25 cellular contexts compared by ENCODE assay signal in genomic region chrX:37995428-37995827, GRCh38. TPM values are rescaled to one million over a fixed set of nuclear protein-coding genes. Genes with fewer than 3 reads are reported as not detected.
DNase-seq lines count a peak whose midpoint lies in the region; ATAC-seq, FAIRE-seq and TF ChIP-seq lines count a peak whose summit lies in the region.
"Had no signal": no experiment of that assay in that cellular context is flagged by ENCODE, and none has a peak within 500 bp of the region (broad histone marks: within the 10 kb centered on the region; RNA-seq: fewer than 3 reads in every experiment).

No MANE protein-coding gene starts in this region.

- BruUV-seq in HCT116 (replicated peaks; lab: Mats Ljungman, UMichigan): no TSS peak

- WGBS in SK-N-SH (ENCODE audit: low lambda C conversion rate): 0% methylated on average over 1 of the region's 1 CpG
- whole genome bisulfite sequencing in small intestine, 3 donors: 38 to 97% (median 80%) methylated on average over 1 of the region's 1 CpG

- TF ChIP-seq CTCF in SK-N-SH (IDR thresholded peaks at IDR 0.05): peak; percentile 16; the same call in 1 of the 2 replicates
- TF ChIP-seq CTCF in HCT116 (IDR thresholded peaks at IDR 0.05 in 2 of 3, conservative IDR thresholded peaks at IDR 0.05 in 1 of 3; ENCODE audit: borderline replicate concordance in 1 of 3, insufficient read depth in 1 of 3, low read depth in 2 of 3, low read length in 2 of 3): peak in 1 of 3 experiments; percentile 15; a peak in 2 of 6 replicates
- TF ChIP-seq CTCF in osteocyte (IDR thresholded peaks at IDR 0.05): no peak

- RAD21 ChIA-PET in HCT116 (lab: Charles Lee; ENCODE audit: low non-redundant PET in 1 of 2, low total read pairs in 2 of 2, uncharacterized antibody in 2 of 2, unreplicated experiment in 2 of 2): no interaction called here

- no peak for DNase-seq in SK-N-SH
- no peak for DNase-seq in HCT116 (ENCODE audit: low read depth, low spot score)
- peak; percentile 36 for DNase-seq in SK-MEL-5 (ENCODE audit: low read depth, low spot score)
- peak; percentile 18 for DNase-seq in iPS-NIHi7 (ENCODE audit: extremely low spot score)
- DNase-seq in NCI-H1694 treated with DMSO at 0.1 percent for 48 hours (lab: John Stamatoyannopoulos, UW): no peak
- DNase-seq in small intestine: no peak
- no peak for DNase-seq in osteocyte (ENCODE audit: extremely low spot score, unreplicated experiment)
- DNase-seq: activated T-cell treated with anti-CD3 and anti-CD28 coated beads, Interleukin-2, amount 50 U/mL, for 1 hour; aorta; dermis blood vessel endothelial cell; head of caudate nucleus; MM.1S; naive B cell; NCI-H187 treated with DMSO at 0.1 percent for 48 hours; NCI-H345; NCI-H82; pancreas; right cardiac atrium; upper lobe of right lung had no signal

- no peaks in the 10 kb centered on the region for H4K20me1 ChIP-seq in SK-N-SH (ENCODE audit: insufficient read depth)
- H4K20me1 ChIP-seq in HCT116 (ENCODE audit: insufficient read depth): no peaks in the 10 kb centered on the region

- H3K4me2 ChIP-seq in SK-N-SH: no peak overlapping the region
- no peak overlapping the region for H3K4me2 ChIP-seq in HCT116 (ENCODE audit: low read length)

- no peak for TF ChIP-seq EP300 in SK-N-SH (IDR thresholded peaks at IDR 0.05; ENCODE audit: borderline replicate concordance in 1 of 2, low read depth in 1 of 2, low read length in 1 of 2)

- POLR2A ChIA-PET in SK-N-SH (lab: Yijun Ruan, JAX) (no interaction called here), HCT116 (lab: Charles Lee) (no interaction called here)

- H3K27me3 Mint-ChIP-seq in osteocyte (ENCODE audit: unreplicated experiment): no peaks in the 10 kb centered on the region

- no peak for FAIRE-seq in small intestine (lab: Jason Lieb, UNC)
- FAIRE-seq: H1, pancreas had no signal

- peaks cover 12% of the 10 kb centered on the region; the same call in 1 of the 2 replicates for H3K27me3 ChIP-seq in SK-N-SH (ENCODE audit: insufficient read depth)
- no peaks in the 10 kb centered on the region for H3K27me3 ChIP-seq in HCT116 (ENCODE audit: insufficient read depth, low read length)
- H3K27me3 ChIP-seq in small intestine (ENCODE audit: control insufficient read depth in 2 of 2, insufficient read depth in 2 of 2, low read length in 2 of 2): no peaks in the 10 kb centered on the region
- H3K27me3 ChIP-seq: pancreas, upper lobe of right lung had no signal

- H3K9me3 ChIP-seq in SK-N-SH (no peaks in the 10 kb centered on the region), HCT116 (ENCODE audit: control insufficient read depth in 1 of 2, insufficient read depth in 1 of 2, low read depth in 1 of 2, low read length in 2 of 2) (no peaks in the 10 kb centered on the region), small intestine (ENCODE audit: control insufficient read depth, low read depth) (no peaks in the 10 kb centered on the region)
- H3K9me3 ChIP-seq: pancreas, upper lobe of right lung had no signal

- TF ChIP-seq RAD21 in SK-N-SH (IDR thresholded peaks at IDR 0.05; ENCODE audit: low read length): no peak
- no peak for TF ChIP-seq RAD21 in HCT116 (IDR thresholded peaks at IDR 0.05; ENCODE audit: low read depth)

- H3K9me3 Mint-ChIP-seq in osteocyte (ENCODE audit: unreplicated experiment): peaks cover 4% of the 10 kb centered on the region
- H3K9me3 Mint-ChIP-seq: activated naive CD4-positive, alpha-beta T cell treated with anti-CD3 and anti-CD28 coated beads, Interleukin-2, amount 50 U/mL, for 24 hours had no signal

- H3F3A ChIP-seq in SK-N-SH (replicated peaks; ENCODE audit: insufficient read depth): no peaks in the 10 kb centered on the region

- H3K4me3 ChIP-seq in SK-N-SH (ENCODE audit: low read depth in 2 of 2, low read length in 1 of 2): no peak overlapping the region
- H3K4me3 ChIP-seq in HCT116 (replicated peaks in 1 of 2; ENCODE audit: low read depth in 1 of 2, low read length in 2 of 2): no peak overlapping the region
- H3K4me3 ChIP-seq in small intestine (ENCODE audit: low read depth in 1 of 2, low read length in 2 of 2): no peak overlapping the region
- H3K4me3 ChIP-seq: pancreas, upper lobe of right lung had no signal

- H3K27ac ChIP-seq in SK-N-SH (ENCODE audit: low read depth in 2 of 2, low read length in 1 of 2) (no peak overlapping the region), HCT116 (ENCODE audit: low read depth, low read length) (no peak overlapping the region), small intestine (ENCODE audit: low read depth in 1 of 2, low read length in 1 of 2) (no peak overlapping the region)
- H3K27ac ChIP-seq: pancreas, upper lobe of right lung had no signal

- intact Hi-C loops in HCT116 (cut with micrococcal nuclease): no loop called here

- no peaks in the 10 kb centered on the region for H3K9me2 ChIP-seq in SK-N-SH
- no peaks in the 10 kb centered on the region for H3K9me2 ChIP-seq in HCT116 (ENCODE audit: insufficient read depth)

- no peaks in the 10 kb centered on the region for H3K36me3 ChIP-seq in SK-N-SH (replicated peaks in 1 of 2; ENCODE audit: control insufficient read depth in 1 of 2, insufficient read depth in 2 of 2, low read length in 1 of 2)
- H3K36me3 ChIP-seq in HCT116 (ENCODE audit: control insufficient read depth in 1 of 2, insufficient read depth in 2 of 2, low read length in 2 of 2): no peaks in the 10 kb centered on the region
- no peaks in the 10 kb centered on the region for H3K36me3 ChIP-seq in small intestine (ENCODE audit: control insufficient read depth in 2 of 2, insufficient read depth in 2 of 2, low read length in 2 of 2)
- H3K36me3 ChIP-seq: pancreas, upper lobe of right lung had no signal

- no peak overlapping the region for H3K9ac ChIP-seq in SK-N-SH
- no peak overlapping the region for H3K9ac ChIP-seq in HCT116 (ENCODE audit: low read length)

- no peaks in the 10 kb centered on the region for H3K36me3 Mint-ChIP-seq in osteocyte (ENCODE audit: unreplicated experiment)
- H3K36me3 Mint-ChIP-seq: activated naive CD4-positive, alpha-beta T cell treated with anti-CD3 and anti-CD28 coated beads, Interleukin-2, amount 50 U/mL, for 24 hours; naive B cell had no signal

- no peak overlapping the region for H3K4me3 Mint-ChIP-seq in osteocyte (ENCODE audit: unreplicated experiment)
- H3K4me3 Mint-ChIP-seq: activated naive CD4-positive, alpha-beta T cell treated with anti-CD3 and anti-CD28 coated beads, Interleukin-2, amount 50 U/mL, for 24 hours; IgD-negative memory B cell; naive B cell had no signal

- no peaks in the 10 kb centered on the region for H3K4me1 ChIP-seq in SK-N-SH (ENCODE audit: control insufficient read depth in 1 of 2, insufficient read depth in 2 of 2, low read depth in 1 of 2, low read length in 1 of 2)
- H3K4me1 ChIP-seq in HCT116 (ENCODE audit: control insufficient read depth in 1 of 2, insufficient read depth in 2 of 2, low read length in 2 of 2): peaks cover 0 to 8% of the 10 kb centered on the region in 2 experiments; a peak in 2 of 4 replicates
- H3K4me1 ChIP-seq in small intestine (ENCODE audit: control insufficient read depth in 2 of 2, insufficient read depth in 1 of 2, low read depth in 1 of 2, low read length in 1 of 2): no peaks in the 10 kb centered on the region
- H3K4me1 ChIP-seq: pancreas, upper lobe of right lung had no signal

- H3K4me1 Mint-ChIP-seq in osteocyte (ENCODE audit: unreplicated experiment): peaks cover 2% of the 10 kb centered on the region
- H3K4me1 Mint-ChIP-seq: activated naive CD4-positive, alpha-beta T cell treated with anti-CD3 and anti-CD28 coated beads, Interleukin-2, amount 50 U/mL, for 24 hours; naive B cell had no signal

- no peak for TF ChIP-seq POLR2A in HCT116 (IDR thresholded peaks at IDR 0.05; ENCODE audit: borderline replicate concordance, extremely low read depth, insufficient read depth, insufficient read length)

- in situ Hi-C loops in SK-MEL-5 (cut with HindIII; ENCODE audit: low pct_unique_long_range_greater_than_20kb, low sequenced_read_pairs): no loop called here

- ATAC-seq in SK-N-SH treated with all-trans-retinoic acid at 6 μM for 48 hours: no peak
- peak; percentile 59; the same call in 1 of the 2 replicates for ATAC-seq in HCT116
- ATAC-seq: left lobe of liver, pancreas, right cardiac atrium, upper lobe of right lung had no signal

- H3K79me2 ChIP-seq in SK-N-SH (ENCODE audit: insufficient read depth) (no peaks in the 10 kb centered on the region), HCT116 (ENCODE audit: insufficient read depth, low read length) (no peaks in the 10 kb centered on the region)

- no peak overlapping the region for H2AFZ ChIP-seq in SK-N-SH (ENCODE audit: low read depth)
- no peak overlapping the region for H2AFZ ChIP-seq in HCT116 (ENCODE audit: low read depth, low read length, poor library complexity, severe bottlenecking)

- H3K27ac Mint-ChIP-seq in osteocyte (ENCODE audit: unreplicated experiment): no peak overlapping the region
- H3K27ac Mint-ChIP-seq: activated naive CD4-positive, alpha-beta T cell treated with anti-CD3 and anti-CD28 coated beads, Interleukin-2, amount 50 U/mL, for 24 hours had no signal

- CTCF ChIA-PET in SK-N-SH (lab: Yijun Ruan, JAX) (no interaction called here), HCT116 (lab: Charles Lee) (no interaction called here)

TF ChIP-seq in SK-N-SH, 30 proteins besides CTCF, POLR2A, EP300 and RAD21 (continues in another document):
- TF ChIP-seq EZH2phosphoT487 (IDR thresholded peaks at IDR 0.05; ENCODE audit: borderline replicate concordance, low read depth): no peak
- no peak for TF ChIP-seq ELF1 (IDR thresholded peaks at IDR 0.05)

TF ChIP-seq in SK-N-SH treated with all-trans-retinoic acid at 6 μM for 48 hours, 23 proteins besides CTCF, POLR2A, EP300 and RAD21 (continues in another document):
- TF ChIP-seq ISL1 (CRISPR knock-in tag; IDR thresholded peaks at IDR 0.05): no peak
- TF ChIP-seq BACH2 (CRISPR knock-in tag; IDR thresholded peaks at IDR 0.05; ENCODE audit: borderline replicate concordance): no peak
- no peak for TF ChIP-seq PPARA (CRISPR knock-in tag; IDR thresholded peaks at IDR 0.05; ENCODE audit: borderline replicate concordance)
- TF ChIP-seq ZFP3 (CRISPR knock-in tag; IDR thresholded peaks at IDR 0.05): no peak
- TF ChIP-seq ZNF70 (CRISPR knock-in tag; IDR thresholded peaks at IDR 0.05): no peak

TF ChIP-seq in HCT116, 20 proteins besides CTCF, POLR2A, EP300 and RAD21 (continues in another document):
- TF ChIP-seq FOSL1 (IDR thresholded peaks at IDR 0.05; ENCODE audit: low read depth) (no peak), POLR2AphosphoS5 (IDR thresholded peaks at IDR 0.05; ENCODE audit: low read depth, low read length) (no peak)

RNA-seq across cellular contexts. Expression of gene SYTL5, which starts 10.9 kb away (rescaled TPM):
- polyA plus RNA-seq in SK-N-SH (2012; rRNA removed) (0.74 and 0.84 TPM in 2 replicates), small intestine (1 to 10 TPM in 2 of 3 donors, under 1 TPM in 1; 0.76 to 4.9 (median 4.1) TPM)
- polyA plus RNA-seq in SK-N-SH (2012; cell fraction: cytosol; rRNA removed): 0.82 and 0.87 TPM in 2 replicates
- 0.69 and 1.4 TPM in 2 replicates for polyA plus RNA-seq in SK-N-SH (2012; cell fraction: nucleus; rRNA removed)
- total RNA-seq in HCT116 (2021; ENCODE audit: unreplicated experiment) (0.20 TPM), osteocyte (2.5 and 2.7 TPM in 2 replicates)
- 0.04 and 0.08 TPM in 2 replicates for polyA plus RNA-seq in HCT116 (2012)
- total RNA-seq in SK-MEL-5 (2014; rRNA removed; shearing (Covaris generic)): 67.0 and 69.1 TPM in 2 replicates
- 23.5 and 32.5 TPM in 2 replicates for polyA plus RNA-seq in SK-MEL-5 (2015; cell fraction: cytosol; rRNA removed)
- polyA plus RNA-seq in SK-MEL-5 (2015; cell fraction: nucleus; rRNA removed): 22.1 and 26.0 TPM in 2 replicates
- total RNA-seq: aorta, G401 had no signal
- polyA plus RNA-seq: IgD-negative memory B cell had no signal

Comparison
In these comparisons a context has a peak if more than half of its experiments do, and no peak if none do; other contexts are left out.
1. DNase-seq: peak in SK-MEL-5 (single experiment) and iPS-NIHi7 (single experiment); none in SK-N-SH (single experiment), HCT116 (single experiment), NCI-H1694 treated with DMSO at 0.1 percent for 48 hours (single experiment), small intestine (single experiment) and osteocyte (single experiment).
2. RNA of gene SYTL5, which starts 10.9 kb away (total RNA-seq): 67.0 to 69.1 TPM in SK-MEL-5; 2.5 to 2.7 TPM in osteocyte and 0.20 TPM in HCT116 (single experiment); every median in the first group is over 10 times any median in the second.